22 cellular contexts compared by ENCODE assay signal in genomic region chr5:38518341-38518740, GRCh38. TPM values are rescaled to one million over a fixed set of nuclear protein-coding genes. Genes with fewer than 3 reads are reported as not detected.
"Had no signal": no experiment of that assay in that cellular context is flagged by ENCODE, and none has a peak within 500 bp of the region (broad histone marks: within the 10 kb centered on the region; RNA-seq: fewer than 3 reads in every experiment).

No MANE protein-coding gene starts in this region.

- ATAC-seq: left ventricle myocardium superior; lower lobe of right lung; naive thymus-derived CD8-positive, alpha-beta T cell; sciatic nerve had no signal

- H3K27ac ChIP-seq: esophagus muscularis mucosa, lower lobe of right lung, prostate gland, right atrium auricular region, stomach, thyroid gland, vagina had no signal

- H3K27me3 ChIP-seq: esophagus muscularis mucosa, right atrium auricular region, stomach, thyroid gland, vagina had no signal

- H3K4me2 ChIP-seq: smooth muscle cell had no signal

- H3K9me3 ChIP-seq: esophagus muscularis mucosa, lower lobe of right lung, prostate gland, stomach, thyroid gland, vagina had no signal

- DNase-seq: dermis blood vessel endothelial cell; effector memory CD4-positive, alpha-beta T cell; hypothalamus; immature natural killer cell; left ventricle myocardium superior; lower lobe of right lung; naive thymus-derived CD8-positive, alpha-beta T cell; nephron progenitor cell; nucleus accumbens; stimulated activated CD4-positive, alpha-beta T cell treated with anti-CD3 and anti-CD28 coated beads, Interleukin-12 subunit alpha, Interleukin-12 subunit beta, amount 100 ng/mL, for 4 hours; stimulated activated CD4-positive, alpha-beta T cell treated with anti-CD3 and anti-CD28 coated beads, Interleukin-1b, Interleukin-23, amount 100 ng/mL, for 48 hours; stimulated activated CD4-positive, alpha-beta T cell treated with anti-CD3 and anti-CD28 coated beads, Interleukin-4, amount 100 ng/mL, for 1 hour; stimulated activated CD8-positive, alpha-beta memory T cell treated with anti-CD3 and anti-CD28 coated beads, Interleukin-4, amount 100 ng/mL, for 48 hours; stimulated activated naive CD4-positive, alpha-beta T cell treated with Interleukin-2 at 50 U/mL for 16 hours; stomach; thyroid gland had no signal

- H3K4me1 ChIP-seq: esophagus muscularis mucosa, lower lobe of right lung, prostate gland, right atrium auricular region, stomach, thyroid gland, vagina had no signal

- H3K4me3 ChIP-seq: esophagus muscularis mucosa, lower lobe of right lung, prostate gland, right atrium auricular region, smooth muscle cell, stomach, thyroid gland, vagina had no signal

RNA-seq across cellular contexts. Expression of gene LIFR, which starts 38.1 kb away (rescaled TPM):
- total RNA-seq: naive thymus-derived CD8-positive, alpha-beta T cell had no signal
- polyA plus RNA-seq: immature natural killer cell; naive thymus-derived CD8-positive, alpha-beta T cell had no signal
